In genomic region chrX:39836802-39837420, GRCh38 we compare ENCODE assay signal across 21 cellular contexts.
A peak's percentile ranks its signal among the peaks of the same experiment; 100 is the strongest.
DNase-seq lines count a peak whose midpoint lies in the region; ATAC-seq, FAIRE-seq and TF ChIP-seq lines count a peak whose summit lies in the region.
"Had no signal": no experiment of that assay in that cellular context is flagged by ENCODE, and none has a peak within 500 bp of the region (broad histone marks: within the 10 kb centered on the region; RNA-seq: fewer than 3 reads in every experiment).

No MANE protein-coding gene starts in this region.

- no peak overlapping the region for H3K4me3 ChIP-seq in kidney (ENCODE audit: low read length in 2 of 2)
- H3K4me3 ChIP-seq in A673 (ENCODE audit: low read depth, low read length, poor library complexity, severe bottlenecking) = no peak overlapping the region
- H3K4me3 ChIP-seq: uterus had no signal

- TF ChIP-seq CTCF in kidney (IDR thresholded peaks at IDR 0.05; ENCODE audit: borderline replicate concordance, extremely low read depth, insufficient read depth) (no peak), A673 (conservative IDR thresholded peaks at IDR 0.05; ENCODE audit: low read depth, low read length) (no peak)

- BruUV-seq in A673 (replicated peaks; lab: Mats Ljungman, UMichigan) = no TSS peak

- H3K9me3 Mint-ChIP-seq in stimulated activated naive CD8-positive, alpha-beta T cell treated with anti-CD3 and anti-CD28 coated beads, Interleukin-15, amount 100 ng/mL, for 72 hours = no peaks in the 10 kb centered on the region
- H3K9me3 Mint-ChIP-seq: activated naive CD4-positive, alpha-beta T cell treated with anti-CD3 and anti-CD28 coated beads, Interleukin-2, amount 50 U/mL, for 24 hours; brain; CD4-positive, alpha-beta memory T cell; dendritic cell treated with granulocyte-macrophage colony-stimulating factor and Interleukin-4, amounts not matched to agents 40 ng/mL and 50 ng/mL, for 4 days had no signal

- no peak overlapping the region for H3K27ac ChIP-seq in kidney (ENCODE audit: low read depth in 2 of 2, low read length in 2 of 2)
- no peak overlapping the region for H3K27ac ChIP-seq in A673 (ENCODE audit: low read depth, low read length, poor library complexity, severe bottlenecking)
- H3K27ac ChIP-seq: epithelial cell of prostate, uterus had no signal

- H3K27me3 ChIP-seq in A673 (replicated peaks; ENCODE audit: insufficient read depth, low read depth, low read length, poor library complexity) = no peaks in the 10 kb centered on the region
- H3K27me3 ChIP-seq: uterus had no signal

- H3K36me3 ChIP-seq in kidney (ENCODE audit: control insufficient read depth in 1 of 2, insufficient read depth in 2 of 2, low read length in 2 of 2) (no peaks in the 10 kb centered on the region), A673 (ENCODE audit: insufficient read depth, low read length, poor library complexity, severe bottlenecking) (no peaks in the 10 kb centered on the region)
- H3K36me3 ChIP-seq: uterus had no signal

- POLR2A ChIA-PET in A673 (lab: Charles Lee; ENCODE audit: low non-redundant PET) = no interaction called here

- H3K4me1 ChIP-seq in kidney (ENCODE audit: control insufficient read depth in 1 of 2, insufficient read depth in 1 of 2, low read depth in 1 of 2, low read length in 2 of 2) = no peaks in the 10 kb centered on the region
- H3K4me1 ChIP-seq in A673 (ENCODE audit: insufficient read depth, low read length, poor library complexity, severe bottlenecking) = peaks cover 16% of the 10 kb centered on the region
- H3K4me1 ChIP-seq: uterus had no signal

- H3K4me1 Mint-ChIP-seq in stimulated activated naive CD8-positive, alpha-beta T cell treated with anti-CD3 and anti-CD28 coated beads, Interleukin-15, amount 100 ng/mL, for 72 hours = no peaks in the 10 kb centered on the region
- H3K4me1 Mint-ChIP-seq: activated naive CD4-positive, alpha-beta T cell treated with anti-CD3 and anti-CD28 coated beads, Interleukin-2, amount 50 U/mL, for 24 hours; CD4-positive, alpha-beta memory T cell had no signal

- DNase-seq in NCI-H2196 treated with DMSO at 0.1 percent for 48 hours (lab: John Stamatoyannopoulos, UW; ENCODE audit: unreplicated experiment) (peak; percentile 0), NCI-H2196 (lab: John Stamatoyannopoulos, UW; ENCODE audit: unreplicated experiment) (no peak), UCSD-AML1 (lab: John Stamatoyannopoulos, UW; ENCODE audit: unreplicated experiment) (peak; percentile 28), kidney (no peak), Ammon's horn (ENCODE audit: low spot score) (no peak), A673 (ENCODE audit: low spot score) (no peak)
- DNase-seq in stimulated activated naive CD8-positive, alpha-beta T cell treated with anti-CD3 and anti-CD28 coated beads, Interleukin-15, Interleukin-2, amounts not matched to agents 100 U/mL and 50 U/mL, for 24 hours = no peak
- DNase-seq in stimulated activated naive CD8-positive, alpha-beta T cell treated with anti-CD3 and anti-CD28 coated beads, Interleukin-15, amount 100 ng/mL, for 72 hours = no peak
- DNase-seq: ACHN; activated CD4-positive, alpha-beta T cell treated with anti-CD3 and anti-CD28 coated beads for 1 hour; CD4-positive, alpha-beta memory T cell; EL; left colon; stimulated activated CD4-positive, alpha-beta T cell treated with anti-CD3 and anti-CD28 coated beads, Interleukin-2, amount 100 ng/mL, for 24 hours; uterus had no signal

- peak; percentile 57 for ATAC-seq in stimulated activated naive CD8-positive, alpha-beta T cell treated with anti-CD3 and anti-CD28 coated beads, Interleukin-15, Interleukin-2, amounts not matched to agents 100 U/mL and 50 U/mL, for 24 hours
- ATAC-seq in stimulated activated naive CD8-positive, alpha-beta T cell treated with anti-CD3 and anti-CD28 coated beads, Interleukin-15, amount 100 ng/mL, for 72 hours = no peak
- ATAC-seq: left colon, sciatic nerve had no signal

- H3K9ac ChIP-seq in kidney (ENCODE audit: low read length in 2 of 2) = no peak overlapping the region

- H3K4me3 Mint-ChIP-seq in stimulated activated naive CD8-positive, alpha-beta T cell treated with anti-CD3 and anti-CD28 coated beads, Interleukin-15, amount 100 ng/mL, for 72 hours = no peak overlapping the region
- H3K4me3 Mint-ChIP-seq: activated naive CD4-positive, alpha-beta T cell treated with anti-CD3 and anti-CD28 coated beads, Interleukin-2, amount 50 U/mL, for 24 hours; brain; dendritic cell treated with granulocyte-macrophage colony-stimulating factor and Interleukin-4, amounts not matched to agents 40 ng/mL and 50 ng/mL, for 4 days had no signal

- CTCF ChIA-PET in A673 (lab: Charles Lee) = no interaction called here

- intact Hi-C loops in kidney (cut with DNase I) (no loop called here), A673 (cut with micrococcal nuclease; ENCODE audit: unreplicated experiment) (no loop called here)

- H3K27me3 Mint-ChIP-seq in stimulated activated naive CD8-positive, alpha-beta T cell treated with anti-CD3 and anti-CD28 coated beads, Interleukin-15, amount 100 ng/mL, for 72 hours = no peaks in the 10 kb centered on the region
- H3K27me3 Mint-ChIP-seq: activated naive CD4-positive, alpha-beta T cell treated with anti-CD3 and anti-CD28 coated beads, Interleukin-2, amount 50 U/mL, for 24 hours; CD4-positive, alpha-beta memory T cell had no signal

- no peak overlapping the region for H3K27ac Mint-ChIP-seq in stimulated activated naive CD8-positive, alpha-beta T cell treated with anti-CD3 and anti-CD28 coated beads, Interleukin-15, amount 100 ng/mL, for 72 hours
- H3K27ac Mint-ChIP-seq: activated naive CD4-positive, alpha-beta T cell treated with anti-CD3 and anti-CD28 coated beads, Interleukin-2, amount 50 U/mL, for 24 hours; CD4-positive, alpha-beta memory T cell; dendritic cell treated with granulocyte-macrophage colony-stimulating factor and Interleukin-4, amounts not matched to agents 40 ng/mL and 50 ng/mL, for 4 days had no signal

- FAIRE-seq in kidney (lab: Jason Lieb, UNC) = no peak
- FAIRE-seq: frontal cortex had no signal

- H3K9me3 ChIP-seq in kidney (ENCODE audit: control insufficient read depth in 1 of 2, low read length in 2 of 2) = no peaks in the 10 kb centered on the region
- no peaks in the 10 kb centered on the region for H3K9me3 ChIP-seq in A673 (ENCODE audit: low read depth, low read length, poor library complexity, severe bottlenecking)
- H3K9me3 ChIP-seq: uterus had no signal

Comparison
In these comparisons a context has a peak if more than half of its experiments do, and no peak if none do; other contexts are left out.
1. DNase-seq: peak in NCI-H2196 treated with DMSO at 0.1 percent for 48 hours (single experiment) and UCSD-AML1 (single experiment); none in NCI-H2196 (single experiment), stimulated activated naive CD8-positive, alpha-beta T cell treated with anti-CD3 and anti-CD28 coated beads, Interleukin-15, Interleukin-2, amounts not matched to agents 100 U/mL and 50 U/mL, for 24 hours (single experiment), stimulated activated naive CD8-positive, alpha-beta T cell treated with anti-CD3 and anti-CD28 coated beads, Interleukin-15, amount 100 ng/mL, for 72 hours (0 of 2), kidney (single experiment), Ammon's horn (single experiment) and A673 (single experiment).